In the genomic region with DNA sequence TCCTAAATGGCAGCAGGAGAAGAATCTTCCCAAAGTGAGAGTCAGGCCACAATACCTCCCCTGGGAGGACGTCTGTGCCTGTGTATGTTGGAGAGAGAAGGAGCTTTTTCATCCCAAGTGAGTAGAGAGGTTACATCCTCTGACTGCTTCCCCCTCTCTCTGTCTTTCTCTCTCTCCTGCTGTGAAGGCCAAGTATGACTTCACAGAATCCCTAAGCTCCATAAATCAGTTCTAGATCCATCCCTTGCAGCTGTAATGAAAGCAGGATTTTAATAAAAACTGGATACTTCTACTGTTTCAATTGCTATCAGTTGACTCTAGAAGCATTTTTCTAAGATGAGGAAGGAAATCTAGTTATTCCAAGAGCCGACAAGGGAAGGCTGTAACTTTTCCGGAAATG, we compare ENCODE assay signal across 1 cellular context.
TF ChIP-seq lines count a peak whose summit lies in the region.

No MANE protein-coding gene starts in this region.

TF ChIP-seq in HEK293, 187 proteins besides CTCF, POLR2A, EP300 and RAD21 (continued from another document):
- peak; percentile 52; the same call in 1 of the 2 replicates for TF ChIP-seq ZNF341 (tag by site-specific recombination; IDR thresholded peaks at IDR 0.05; ENCODE audit: low read depth)
- TF ChIP-seq ZNF610 (tag by site-specific recombination; IDR thresholded peaks at IDR 0.05; ENCODE audit: borderline replicate concordance) = no peak
- no peak for TF ChIP-seq ZBTB8A (tag by site-specific recombination; IDR thresholded peaks at IDR 0.05)
- TF ChIP-seq, protein P1, sequence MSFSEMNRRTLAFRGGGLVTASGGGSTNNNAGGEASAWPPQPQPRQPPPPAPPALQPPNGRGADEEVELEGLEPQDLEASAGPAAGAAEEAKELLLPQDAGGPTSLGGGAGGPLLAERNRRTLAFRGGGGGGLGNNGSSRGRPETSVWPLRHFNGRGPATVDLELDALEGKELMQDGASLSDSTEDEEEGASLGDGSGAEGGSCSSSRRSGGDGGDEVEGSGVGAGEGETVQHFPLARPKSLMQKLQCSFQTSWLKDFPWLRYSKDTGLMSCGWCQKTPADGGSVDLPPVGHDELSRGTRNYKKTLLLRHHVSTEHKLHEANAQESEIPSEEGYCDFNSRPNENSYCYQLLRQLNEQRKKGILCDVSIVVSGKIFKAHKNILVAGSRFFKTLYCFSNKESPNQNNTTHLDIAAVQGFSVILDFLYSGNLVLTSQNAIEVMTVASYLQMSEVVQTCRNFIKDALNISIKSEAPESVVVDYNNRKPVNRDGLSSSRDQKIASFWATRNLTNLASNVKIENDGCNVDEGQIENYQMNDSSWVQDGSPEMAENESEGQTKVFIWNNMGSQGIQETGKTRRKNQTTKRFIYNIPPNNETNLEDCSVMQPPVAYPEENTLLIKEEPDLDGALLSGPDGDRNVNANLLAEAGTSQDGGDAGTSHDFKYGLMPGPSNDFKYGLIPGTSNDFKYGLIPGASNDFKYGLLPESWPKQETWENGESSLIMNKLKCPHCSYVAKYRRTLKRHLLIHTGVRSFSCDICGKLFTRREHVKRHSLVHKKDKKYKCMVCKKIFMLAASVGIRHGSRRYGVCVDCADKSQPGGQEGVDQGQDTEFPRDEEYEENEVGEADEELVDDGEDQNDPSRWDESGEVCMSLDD (tag by site-specific recombination; IDR thresholded peaks at IDR 0.05) = no peak
- TF ChIP-seq ZNF416 (tag by site-specific recombination; IDR thresholded peaks at IDR 0.05) = no peak
- TF ChIP-seq ZNF558 (tag by site-specific recombination; IDR thresholded peaks at IDR 0.05) = no peak
- TF ChIP-seq ZNF248 (tag by site-specific recombination; IDR thresholded peaks at IDR 0.05) = no peak
